In genomic region chr13:25899464-25899863, GRCh38 we compare ENCODE assay signal across 26 cellular contexts.
DNase-seq lines count a peak whose midpoint lies in the region; ATAC-seq and TF ChIP-seq lines count a peak whose summit lies in the region.
"Had no signal": no experiment of that assay in that cellular context is flagged by ENCODE, and none has a peak within 500 bp of the region (broad histone marks: within the 10 kb centered on the region; RNA-seq: fewer than 3 reads in every experiment).

No MANE protein-coding gene starts in this region.

- H3K4me3 Mint-ChIP-seq in activated naive CD4-positive, alpha-beta T cell treated with anti-CD3 and anti-CD28 coated beads, Interleukin-2, amount 10 ng/mL, durations not matched to agents 7 days and 5 days: no peak overlapping the region
- H3K4me3 Mint-ChIP-seq in chondrocyte (ENCODE audit: unreplicated experiment): no peak overlapping the region
- no peak overlapping the region for H3K4me3 Mint-ChIP-seq in neural crest cell

- DNase-seq in activated naive CD4-positive, alpha-beta T cell treated with anti-CD3 and anti-CD28 coated beads, Interleukin-2, amount 10 ng/mL, durations not matched to agents 7 days and 5 days: no peak
- DNase-seq in activated naive CD4-positive, alpha-beta T cell treated with anti-CD3 and anti-CD28 coated beads, Interleukin-2, amount 50 U/mL, for 72 hours (ENCODE audit: low spot score in 2 of 2): no peak
- DNase-seq in Jurkat, Clone E6-1 (ENCODE audit: low read depth, low spot score): no peak
- peak; percentile 48 for DNase-seq in chondrocyte (ENCODE audit: low spot score)
- DNase-seq in neural crest cell (ENCODE audit: low read depth, low spot score): no peak
- no peak for DNase-seq in substantia nigra (lab: John Stamatoyannopoulos, UW)
- no peak for DNase-seq in NCI-H748 (lab: John Stamatoyannopoulos, UW; ENCODE audit: unreplicated experiment)
- DNase-seq: activated CD4-positive, CD25-positive, alpha-beta regulatory T cell treated with anti-CD3 and anti-CD28 coated beads, Interleukin-2, amount 50 U/mL, for 72 hours; colonic mucosa; DMS 273 treated with DMSO at 0.1 percent for 48 hours; effector memory CD4-positive, alpha-beta T cell; foreskin melanocyte; MG63; naive B cell; NK-92 treated with Interleukin-12 subunit alpha and Interleukin-12 subunit beta, amount 100 ng/mL, for 24 hours; right lobe of liver; SHP77 treated with DMSO at 0.1 percent for 48 hours; stimulated activated CD4-positive, alpha-beta T cell treated with anti-CD3 and anti-CD28 coated beads, Interleukin-12 subunit alpha, Interleukin-12 subunit beta, amount 100 ng/mL, for 4 hours; stomach; SW 1271 had no signal

- H3K4me1 Mint-ChIP-seq in activated naive CD4-positive, alpha-beta T cell treated with anti-CD3 and anti-CD28 coated beads, Interleukin-2, amount 10 ng/mL, durations not matched to agents 7 days and 5 days: peaks cover 33% of the 10 kb centered on the region
- peaks cover 3% of the 10 kb centered on the region for H3K4me1 Mint-ChIP-seq in chondrocyte (ENCODE audit: low read depth)
- peaks cover 12% of the 10 kb centered on the region for H3K4me1 Mint-ChIP-seq in neural crest cell

- CTCF ChIA-PET in activated naive CD4-positive, alpha-beta T cell treated with anti-CD3 and anti-CD28 coated beads, Interleukin-2, amount 10 ng/mL, durations not matched to agents 7 days and 5 days (lab: Charles Lee): no interaction called here

- H3K27me3 Mint-ChIP-seq in activated naive CD4-positive, alpha-beta T cell treated with anti-CD3 and anti-CD28 coated beads, Interleukin-2, amount 10 ng/mL, durations not matched to agents 7 days and 5 days: peaks cover 4% of the 10 kb centered on the region
- H3K27me3 Mint-ChIP-seq in chondrocyte (ENCODE audit: low read depth) (no peaks in the 10 kb centered on the region), neural crest cell (ENCODE audit: low read depth) (peaks cover 27% of the 10 kb centered on the region)

- peaks cover 9% of the 10 kb centered on the region for H3K36me3 Mint-ChIP-seq in activated naive CD4-positive, alpha-beta T cell treated with anti-CD3 and anti-CD28 coated beads, Interleukin-2, amount 10 ng/mL, durations not matched to agents 7 days and 5 days
- H3K36me3 Mint-ChIP-seq in activated naive CD4-positive, alpha-beta T cell treated with anti-CD3 and anti-CD28 coated beads, Interleukin-2, amount 50 U/mL, for 72 hours: peaks cover 18 to 40% of the 10 kb centered on the region in 2 donors
- H3K36me3 Mint-ChIP-seq in chondrocyte (ENCODE audit: low read depth): peaks cover 1% of the 10 kb centered on the region
- H3K36me3 Mint-ChIP-seq in neural crest cell (ENCODE audit: low read depth): peaks cover 16% of the 10 kb centered on the region
- H3K36me3 Mint-ChIP-seq: IgD-negative memory B cell had no signal

- H3K9me3 Mint-ChIP-seq in activated naive CD4-positive, alpha-beta T cell treated with anti-CD3 and anti-CD28 coated beads, Interleukin-2, amount 10 ng/mL, durations not matched to agents 7 days and 5 days: peaks cover 11% of the 10 kb centered on the region
- H3K9me3 Mint-ChIP-seq in activated naive CD4-positive, alpha-beta T cell treated with anti-CD3 and anti-CD28 coated beads, Interleukin-2, amount 50 U/mL, for 72 hours: peaks cover 18 to 37% of the 10 kb centered on the region in 2 donors
- H3K9me3 Mint-ChIP-seq in chondrocyte (ENCODE audit: low read depth): peaks cover 10% of the 10 kb centered on the region
- H3K9me3 Mint-ChIP-seq in neural crest cell: peaks cover 17% of the 10 kb centered on the region

- H3K4me3 ChIP-seq in Jurkat, Clone E6-1 (ENCODE audit: low read length): peak overlapping the region; percentile 18
- H3K4me3 ChIP-seq: colonic mucosa, MG63, right lobe of liver, stomach, tibial nerve had no signal

- no peak for TF ChIP-seq CTCF in chondrocyte (IDR thresholded peaks at IDR 0.05)
- no peak for TF ChIP-seq CTCF in neural crest cell (conservative IDR thresholded peaks at IDR 0.05)

- no peak for ATAC-seq in activated naive CD4-positive, alpha-beta T cell treated with anti-CD3 and anti-CD28 coated beads, Interleukin-2, amount 50 U/mL, for 72 hours
- ATAC-seq in GM19023 (IDR thresholded peaks at IDR 0.05; ENCODE audit: unreplicated experiment): no peak
- ATAC-seq: esophagus mucosa, HCT116, Panc1, right lobe of liver had no signal

- no peak overlapping the region for H3K27ac ChIP-seq in substantia nigra (ENCODE audit: low read depth, low read length, poor library complexity, severe bottlenecking)
- H3K27ac ChIP-seq: colonic mucosa, right lobe of liver, stomach, tibial nerve had no signal

- H3K27ac Mint-ChIP-seq in activated naive CD4-positive, alpha-beta T cell treated with anti-CD3 and anti-CD28 coated beads, Interleukin-2, amount 10 ng/mL, durations not matched to agents 7 days and 5 days: peak overlapping the region; percentile 62
- H3K27ac Mint-ChIP-seq in activated naive CD4-positive, alpha-beta T cell treated with anti-CD3 and anti-CD28 coated beads, Interleukin-2, amount 50 U/mL, for 72 hours: peak overlapping the region in 1 of 2 donors; percentile 73
- H3K27ac Mint-ChIP-seq in chondrocyte (ENCODE audit: unreplicated experiment): no peak overlapping the region
- H3K27ac Mint-ChIP-seq in neural crest cell (ENCODE audit: unreplicated experiment): peak overlapping the region; percentile 59
- H3K27ac Mint-ChIP-seq: IgD-negative memory B cell had no signal
